Comparison of ENCODE assay signal across 1 cellular context in the genomic region with DNA sequence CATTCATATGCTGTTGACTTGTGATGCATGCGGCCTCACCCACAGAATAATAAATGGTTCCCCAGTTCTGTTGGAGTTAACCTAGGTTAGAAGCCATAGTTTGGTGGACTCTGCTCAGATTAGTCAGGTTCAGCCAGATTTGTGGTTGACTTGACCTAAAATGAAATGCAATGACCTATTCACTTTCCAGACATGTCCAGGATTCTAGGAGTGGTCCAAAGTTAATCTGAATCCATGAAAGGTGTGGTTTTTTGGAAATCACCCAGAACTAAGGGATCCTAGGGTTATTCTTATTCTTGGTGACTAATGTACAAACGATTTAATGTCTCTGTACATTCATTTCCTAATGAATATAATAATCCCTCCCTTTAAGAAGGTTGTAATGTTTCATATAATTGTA.
TF ChIP-seq lines count a peak whose summit lies in the region.

No MANE protein-coding gene starts in this region.

TF ChIP-seq in HCT116, 20 proteins besides CTCF, POLR2A, EP300 and RAD21 (continued from another document):
- TF ChIP-seq, protein P1, sequence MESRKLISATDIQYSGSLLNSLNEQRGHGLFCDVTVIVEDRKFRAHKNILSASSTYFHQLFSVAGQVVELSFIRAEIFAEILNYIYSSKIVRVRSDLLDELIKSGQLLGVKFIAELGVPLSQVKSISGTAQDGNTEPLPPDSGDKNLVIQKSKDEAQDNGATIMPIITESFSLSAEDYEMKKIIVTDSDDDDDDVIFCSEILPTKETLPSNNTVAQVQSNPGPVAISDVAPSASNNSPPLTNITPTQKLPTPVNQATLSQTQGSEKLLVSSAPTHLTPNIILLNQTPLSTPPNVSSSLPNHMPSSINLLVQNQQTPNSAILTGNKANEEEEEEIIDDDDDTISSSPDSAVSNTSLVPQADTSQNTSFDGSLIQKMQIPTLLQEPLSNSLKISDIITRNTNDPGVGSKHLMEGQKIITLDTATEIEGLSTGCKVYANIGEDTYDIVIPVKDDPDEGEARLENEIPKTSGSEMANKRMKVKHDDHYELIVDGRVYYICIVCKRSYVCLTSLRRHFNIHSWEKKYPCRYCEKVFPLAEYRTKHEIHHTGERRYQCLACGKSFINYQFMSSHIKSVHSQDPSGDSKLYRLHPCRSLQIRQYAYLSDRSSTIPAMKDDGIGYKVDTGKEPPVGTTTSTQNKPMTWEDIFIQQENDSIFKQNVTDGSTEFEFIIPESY (IDR thresholded peaks at IDR 0.05; ENCODE audit: extremely low read depth, insufficient replicate concordance, low read length), result no peak
- TF ChIP-seq SP1 (IDR thresholded peaks at IDR 0.05; ENCODE audit: low read depth) (no peak), EZH2phosphoT487 (IDR thresholded peaks at IDR 0.05; ENCODE audit: borderline replicate concordance) (no peak), CEBPB (IDR thresholded peaks at IDR 0.05; ENCODE audit: low read depth) (no peak), POLR2AphosphoS5 (IDR thresholded peaks at IDR 0.05; ENCODE audit: low read depth, low read length) (no peak), YY1 (IDR thresholded peaks at IDR 0.05; ENCODE audit: extremely low read depth, insufficient replicate concordance, low read depth, low read length) (no peak)
